9 cellular contexts compared by ENCODE assay signal in the genomic region with DNA sequence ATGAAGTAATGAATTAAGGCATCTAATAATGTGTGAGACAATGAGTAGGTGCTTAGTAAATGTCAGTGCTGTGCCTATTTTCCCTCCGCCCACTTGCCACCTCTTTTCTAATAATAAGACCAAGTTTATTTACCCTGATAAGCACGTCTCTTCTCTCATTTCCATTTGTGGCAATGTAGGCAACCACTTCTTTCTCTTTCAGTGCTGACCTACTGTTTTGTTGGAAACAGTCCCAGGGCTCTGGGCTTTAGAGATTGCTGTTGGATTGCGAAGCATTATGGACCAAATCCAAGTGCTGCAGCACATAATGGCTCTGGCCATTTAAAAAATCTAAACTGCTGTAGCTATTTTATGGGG.
A peak's percentile ranks its signal among the peaks of the same experiment; 100 is the strongest.
DNase-seq lines count a peak whose midpoint lies in the region; ATAC-seq, FAIRE-seq and TF ChIP-seq lines count a peak whose summit lies in the region.
"Had no signal": no experiment of that assay in that cellular context is flagged by ENCODE, and none has a peak within 500 bp of the region (broad histone marks: within the 10 kb centered on the region; RNA-seq: fewer than 3 reads in every experiment).

No MANE protein-coding gene starts in this region.

- no peaks in the 10 kb centered on the region for H3K36me3 Mint-ChIP-seq in CD4-positive, alpha-beta T cell (ENCODE audit: low read depth)

- TF ChIP-seq CTCF in bronchial epithelial cell (IDR thresholded peaks at IDR 0.05; ENCODE audit: insufficient read depth, low read length, severe bottlenecking), result no peak
- TF ChIP-seq CTCF in mucosa of descending colon (IDR thresholded peaks at IDR 0.05), result no peak
- TF ChIP-seq CTCF in CD4-positive, alpha-beta T cell (IDR thresholded peaks at IDR 0.05), result no peak

- peak; percentile 57 for DNase-seq in AG08396 (ENCODE audit: low spot score)
- peak; percentile 94 for DNase-seq in M059J (ENCODE audit: low read depth)
- peak; percentile 48 for DNase-seq in bronchial epithelial cell (ENCODE audit: low read depth)
- DNase-seq in mucosa of descending colon, result peak in 1 of 3 donors; percentile 66
- no peak for DNase-seq in UCSD-AML1 (lab: John Stamatoyannopoulos, UW; ENCODE audit: unreplicated experiment)
- no peak for DNase-seq in CD4-positive, alpha-beta T cell
- no peak for DNase-seq in activated naive CD4-positive, alpha-beta T cell (lab: John Stamatoyannopoulos, UW)
- no peak for DNase-seq in inferior parietal cortex (ENCODE audit: extremely low spot score)
- DNase-seq: stimulated activated CD4-positive, alpha-beta T cell treated with anti-CD3 and anti-CD28 coated beads, Interleukin-15, amount 100 ng/mL, for 24 hours had no signal

- POLR2A ChIA-PET in CD4-positive, alpha-beta T cell (lab: Charles Lee), result interaction anchor here (1.6 kb wide), 1 partner anchor 416 kb away, joined by 4 read pairs; a partner anchor contains a TSS

- CTCF ChIA-PET in CD4-positive, alpha-beta T cell (lab: Charles Lee), result no interaction called here

- intact Hi-C loops in mucosa of descending colon (cut with DNase I, micrococcal nuclease), result loop anchor here (10.0 kb wide), 2 partner anchors 417 to 987 kb away; a partner anchor contains a TSS
- intact Hi-C loops in CD4-positive, alpha-beta T cell (cut with DNase I, micrococcal nuclease), result loop anchor here in 1 of 2 experiments (5.0 kb wide), 1 partner anchor 349 kb away; no protein-coding TSS in a partner anchor

- H3K36me3 ChIP-seq in bronchial epithelial cell (ENCODE audit: control insufficient read depth, insufficient read depth, low read length) (no peaks in the 10 kb centered on the region), mucosa of descending colon (ENCODE audit: low read depth) (no peaks in the 10 kb centered on the region)

- no peak overlapping the region for H3K4me3 Mint-ChIP-seq in CD4-positive, alpha-beta T cell

- H3K4me1 ChIP-seq in mucosa of descending colon (ENCODE audit: low read depth), result peaks cover 4% of the 10 kb centered on the region

- H3K9me3 ChIP-seq in mucosa of descending colon, result no peaks in the 10 kb centered on the region
- H3K9me3 ChIP-seq in CD4-positive, alpha-beta T cell (ENCODE audit: control insufficient read depth, low read length), result no peaks in the 10 kb centered on the region

- H3K4me3 ChIP-seq in bronchial epithelial cell (ENCODE audit: low read depth, low read length) (no peak overlapping the region), mucosa of descending colon (no peak overlapping the region)

- no peaks in the 10 kb centered on the region for H3K27me3 Mint-ChIP-seq in CD4-positive, alpha-beta T cell

- ATAC-seq in mucosa of descending colon, result peak; percentile 40
- ATAC-seq in CD4-positive, alpha-beta T cell (ENCODE audit: poor library complexity), result no peak

- H3K4me1 Mint-ChIP-seq in CD4-positive, alpha-beta T cell (ENCODE audit: low read depth), result peaks cover 29% of the 10 kb centered on the region

- no peak overlapping the region for H3K27ac Mint-ChIP-seq in CD4-positive, alpha-beta T cell

- H3K27ac ChIP-seq in CD4-positive, alpha-beta T cell (ENCODE audit: low read depth, low read length), result no peak overlapping the region

- no peak for FAIRE-seq in bronchial epithelial cell (lab: Jason Lieb, UNC)

- H3K27me3 ChIP-seq in bronchial epithelial cell (ENCODE audit: control insufficient read depth, insufficient read depth, low read length), result no peaks in the 10 kb centered on the region
- H3K27me3 ChIP-seq in CD4-positive, alpha-beta T cell (ENCODE audit: control insufficient read depth, insufficient read depth, low read length), result no peaks in the 10 kb centered on the region

- peaks cover 5% of the 10 kb centered on the region for H3K9me3 Mint-ChIP-seq in CD4-positive, alpha-beta T cell

Comparison
In these comparisons a context has a peak if more than half of its experiments do, and no peak if none do; other contexts are left out.
1. DNase-seq: peak in AG08396 (single experiment), M059J (single experiment) and bronchial epithelial cell (single experiment); none in UCSD-AML1 (single experiment), CD4-positive, alpha-beta T cell (0 of 10), activated naive CD4-positive, alpha-beta T cell (0 of 4) and inferior parietal cortex (single experiment).